In the genomic region with DNA sequence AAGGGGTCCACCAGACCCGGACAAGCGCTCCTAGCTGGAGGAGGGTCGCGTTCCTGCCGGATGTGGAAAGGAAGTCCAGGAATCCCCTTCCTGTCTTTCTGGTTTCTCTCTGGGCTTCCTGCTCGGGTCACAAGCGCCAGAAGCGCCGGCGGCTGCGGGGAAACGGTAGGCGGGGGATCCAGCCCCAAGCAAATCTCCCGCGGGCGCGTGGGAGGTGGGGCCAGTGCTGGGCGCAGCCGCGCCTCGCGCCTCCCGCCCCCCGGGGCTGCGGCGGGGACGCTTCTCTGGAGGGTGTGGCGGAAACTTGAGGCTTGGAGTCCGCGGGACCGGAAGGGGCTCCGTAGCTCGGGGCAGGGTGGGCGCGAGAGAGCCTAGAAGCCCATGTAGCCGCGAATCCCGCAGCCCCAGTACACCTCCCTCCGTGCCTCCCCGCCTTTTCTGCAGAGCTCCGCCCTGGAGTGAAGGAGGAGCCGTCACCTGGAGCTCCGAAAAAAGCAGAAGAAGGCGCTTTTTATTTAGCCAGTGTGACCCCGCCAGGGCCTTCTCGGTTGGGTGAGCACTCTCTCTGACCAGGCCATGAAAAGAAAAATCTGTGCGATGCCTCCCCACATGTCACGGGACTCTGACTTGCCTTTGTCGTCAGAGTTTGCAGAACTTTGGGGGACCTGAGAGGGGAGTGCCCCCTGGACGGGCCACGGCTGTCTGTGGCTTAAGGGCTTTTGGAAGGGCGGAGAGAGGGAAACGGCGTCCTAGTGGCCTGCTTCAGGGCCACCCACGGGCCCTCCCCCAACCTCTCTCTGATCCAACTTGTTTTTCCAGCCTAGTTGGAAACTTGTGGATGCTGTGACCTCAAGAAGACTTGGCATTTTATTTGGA, we compare ENCODE assay signal across 8 cellular contexts.
A peak's percentile ranks its signal among the peaks of the same experiment; 100 is the strongest.
DNase-seq lines count a peak whose midpoint lies in the region; ATAC-seq and TF ChIP-seq lines count a peak whose summit lies in the region.

No MANE protein-coding gene starts in this region.

- TF ChIP-seq CTCF in AG04449 (IDR thresholded peaks at IDR 0.05; ENCODE audit: insufficient read depth, low read length, missing control alignments), result no peak

- DNase-seq in AG04449 (ENCODE audit: low read depth, low spot score), result no peak
- peak; percentile 88 for DNase-seq in NCI-H2227 (lab: John Stamatoyannopoulos, UW; ENCODE audit: unreplicated experiment)
- peak; percentile 70 for DNase-seq in cerebellar cortex (ENCODE audit: low spot score)
- peak; percentile 74 for DNase-seq in kidney tubule cell (ENCODE audit: low spot score)
- peak; percentile 77 to 91 (median 81) for DNase-seq in stimulated activated CD4-positive, alpha-beta T cell treated with anti-CD3 and anti-CD28 coated beads, Interleukin-1b, Interleukin-23, amount 100 ng/mL, for 24 hours (ENCODE audit: low read depth in 4 of 4, low spot score in 1 of 4)

- POLR2A ChIA-PET in AG04449 (lab: Yijun Ruan, JAX), result no interaction called here

- H3K4me3 ChIP-seq in AG04449 (ENCODE audit: low read depth, low read length), result peak overlapping the region; percentile 74

- CTCF ChIA-PET in AG04449 (lab: Yijun Ruan, JAX), result interaction anchor here (0.8 to 2.6 kb wide), 7 partner anchors 8 to 102 kb away, joined by 3 to 19 read pairs (median 4); no protein-coding TSS in a partner anchor

- ATAC-seq in GM18861 (IDR thresholded peaks at IDR 0.05; ENCODE audit: unreplicated experiment), result peak; percentile 49
- peak; percentile 63 for ATAC-seq in HG03066 (IDR thresholded peaks at IDR 0.05; ENCODE audit: low read depth, unreplicated experiment)
- ATAC-seq in activated CD4-positive, CD25-positive, alpha-beta regulatory T cell treated with anti-CD3 and anti-CD28 coated beads, Interleukin-2, amount 50 U/mL, for 24 hours, result peak; percentile 63
